Comparison of ENCODE assay signal across 1 cellular context in genomic region chr15:35167675-35168074, GRCh38.
TF ChIP-seq lines count a peak whose summit lies in the region.

No MANE protein-coding gene starts in this region.

TF ChIP-seq in IMR-90, 13 proteins besides CTCF, POLR2A, EP300 and RAD21 (continued from another document):
- no peak for TF ChIP-seq ELK1 (IDR thresholded peaks at IDR 0.05; ENCODE audit: borderline replicate concordance, low read depth, low read length)
